ENCODE assay signal across 15 cellular contexts in genomic region chr11:597166-597725, GRCh38. TPM values are rescaled to one million over a fixed set of nuclear protein-coding genes. Genes with fewer than 3 reads are reported as not detected.
DNase-seq lines count a peak whose midpoint lies in the region; ATAC-seq and TF ChIP-seq lines count a peak whose summit lies in the region.
"Had no signal": no experiment of that assay in that cellular context is flagged by ENCODE, and none has a peak within 500 bp of the region (broad histone marks: within the 10 kb centered on the region; RNA-seq: fewer than 3 reads in every experiment).

No MANE protein-coding gene starts in this region.

- peak in 1 of 2 donors; percentile 38 for ATAC-seq in activated naive CD4-positive, alpha-beta T cell treated with anti-CD3 and anti-CD28 coated beads, Interleukin-2, amount 50 U/mL, for 72 hours
- peak; percentile 19 for ATAC-seq in sciatic nerve

- TF ChIP-seq POLR2A in stomach (IDR thresholded peaks at IDR 0.05) = no peak

- no peaks in the 10 kb centered on the region for H3K9me3 Mint-ChIP-seq in activated naive CD4-positive, alpha-beta T cell treated with anti-CD3 and anti-CD28 coated beads, Interleukin-2, amount 50 U/mL, for 72 hours

- no peak for TF ChIP-seq EP300 in stomach (IDR thresholded peaks at IDR 0.05)

- H3F3A ChIP-seq in MM.1S (ENCODE audit: insufficient read depth, low read length) = no peaks in the 10 kb centered on the region

- peaks cover 65% of the 10 kb centered on the region for H3K79me2 ChIP-seq in MM.1S (ENCODE audit: low read length)

- no peak overlapping the region for H2AFZ ChIP-seq in MM.1S (ENCODE audit: low read length)
- H2AFZ ChIP-seq: parathyroid adenoma had no signal

- peak overlapping the region; percentile 21 to 87 for H3K27ac Mint-ChIP-seq in activated naive CD4-positive, alpha-beta T cell treated with anti-CD3 and anti-CD28 coated beads, Interleukin-2, amount 50 U/mL, for 72 hours

- no peaks in the 10 kb centered on the region for H3K9me2 ChIP-seq in MM.1S (replicated peaks; ENCODE audit: insufficient read depth, low read length)

- H3K36me3 Mint-ChIP-seq in activated naive CD4-positive, alpha-beta T cell treated with anti-CD3 and anti-CD28 coated beads, Interleukin-2, amount 50 U/mL, for 72 hours = peaks cover 14 to 21% of the 10 kb centered on the region in 2 donors

- H3K9ac ChIP-seq in MM.1S (ENCODE audit: low read length) = no peak overlapping the region
- H3K9ac ChIP-seq: parathyroid adenoma had no signal

- intact Hi-C loops in sciatic nerve (cut with DNase I) (no loop called here), stomach (cut with DNase I; ENCODE audit: low total_unique reads) (no loop called here)

- H3K4me1 ChIP-seq in MM.1S (ENCODE audit: low read length) = no peaks in the 10 kb centered on the region
- H3K4me1 ChIP-seq in stomach = no peaks in the 10 kb centered on the region
- H3K4me1 ChIP-seq: parathyroid adenoma had no signal

- no peaks in the 10 kb centered on the region for H4K20me1 ChIP-seq in MM.1S (ENCODE audit: insufficient read depth, low read length)

- no peaks in the 10 kb centered on the region for H3K27me3 ChIP-seq in MM.1S (replicated peaks; ENCODE audit: insufficient read depth, low read length)
- H3K27me3 ChIP-seq in stomach = no peaks in the 10 kb centered on the region
- H3K27me3 ChIP-seq: cardiac muscle cell had no signal

- no peak overlapping the region for H3K4me2 ChIP-seq in MM.1S (ENCODE audit: low read depth, low read length)

- no peaks in the 10 kb centered on the region for H3K9me3 ChIP-seq in MM.1S (replicated peaks; ENCODE audit: insufficient read depth, low read length)
- no peaks in the 10 kb centered on the region for H3K9me3 ChIP-seq in stomach

- no peak overlapping the region for H3K27ac ChIP-seq in MM.1S (ENCODE audit: low read length)
- no peak overlapping the region for H3K27ac ChIP-seq in stomach
- H3K27ac ChIP-seq: cardiac muscle cell, parathyroid adenoma had no signal

- H3K36me3 ChIP-seq in MM.1S (replicated peaks; ENCODE audit: insufficient read depth, low read length) (peaks cover 23% of the 10 kb centered on the region), stomach (peaks cover 93 to 100% (median 100%) of the 10 kb centered on the region in 4 donors)

- H3K4me3 ChIP-seq in MM.1S (ENCODE audit: low read length) (no peak overlapping the region), choroid plexus epithelial cell (ENCODE audit: low read depth, low read length) (no peak overlapping the region), stomach (no peak overlapping the region)
- H3K4me3 ChIP-seq: cardiac muscle cell had no signal

- peak; percentile 18 for TF ChIP-seq CTCF in MM.1S (IDR thresholded peaks at IDR 0.05; ENCODE audit: low read length)
- TF ChIP-seq CTCF in choroid plexus epithelial cell (conservative IDR thresholded peaks at IDR 0.05; ENCODE audit: low read depth, low read length) = peak; percentile 29
- TF ChIP-seq CTCF in stomach (IDR thresholded peaks at IDR 0.05) = no peak

- no peak for DNase-seq in activated naive CD4-positive, alpha-beta T cell treated with anti-CD3 and anti-CD28 coated beads, Interleukin-2, amount 50 U/mL, for 72 hours (ENCODE audit: low spot score in 2 of 2)
- DNase-seq in activated naive CD4-positive, alpha-beta T cell (lab: John Stamatoyannopoulos, UW) = no peak
- no peak for DNase-seq in MM.1S
- DNase-seq in choroid plexus epithelial cell (ENCODE audit: low read depth) = no peak
- DNase-seq in sciatic nerve (ENCODE audit: low spot score) = no peak
- DNase-seq in NAMALWA (ENCODE audit: low spot score) = no peak
- no peak for DNase-seq in stomach
- no peak for DNase-seq in OCI-M2 (lab: John Stamatoyannopoulos, UW; ENCODE audit: unreplicated experiment)
- DNase-seq: activated CD4-positive, CD25-positive, alpha-beta regulatory T cell treated with anti-CD3 and anti-CD28 coated beads, Interleukin-2, amount 50 U/mL, for 72 hours; activated gamma-delta T cell treated with Interleukin-2 at 50 U/mL for 16 hours; hippocampal formation; stimulated activated CD4-positive, alpha-beta T cell treated with anti-CD3 and anti-CD28 coated beads, Interleukin-1b, Interleukin-23, amount 100 ng/mL, for 48 hours had no signal

- 87 to 92% (median 91%) methylated on average over 13 to 29 of the region's 29 CpGs for WGBS in stomach, 5 donors

RNA-seq across cellular contexts. Expression of gene IRF7, which starts 18.5 kb away (rescaled TPM):
- total RNA-seq in activated naive CD4-positive, alpha-beta T cell treated with anti-CD3 and anti-CD28 coated beads, Interleukin-2, amount 50 U/mL, for 72 hours = 100 to 1,000 TPM in 1 of 2 donors, 10 to 100 TPM in 1; 25.3 to 104 TPM
- total RNA-seq in sciatic nerve (19.6 TPM), stomach (10 to 100 TPM in 4 of 5 donors, 1 to 10 TPM in 1; 5.7 to 49.1 (median 22.5) TPM)
- 10 to 100 TPM; 33.0 to 43.8 (median 40.8) TPM for polyA plus RNA-seq in stomach

RNA-seq across cellular contexts. Expression of gene PHRF1, which starts 21.0 kb away (rescaled TPM):
- total RNA-seq in activated naive CD4-positive, alpha-beta T cell treated with anti-CD3 and anti-CD28 coated beads, Interleukin-2, amount 50 U/mL, for 72 hours = 10 to 100 TPM; 37.3 to 47.1 TPM
- total RNA-seq in sciatic nerve (33.5 TPM), stomach (10 to 100 TPM; 17.5 to 60.8 (median 29.9) TPM)
- 10 to 100 TPM in 1 of 3 donors, 1 to 10 TPM in 2; 7.9 to 14.8 (median 9.4) TPM for polyA plus RNA-seq in stomach

RNA-seq across cellular contexts. Expression of gene CDHR5, which starts 27.5 kb away (rescaled TPM):
- not detected for total RNA-seq in activated naive CD4-positive, alpha-beta T cell treated with anti-CD3 and anti-CD28 coated beads, Interleukin-2, amount 50 U/mL, for 72 hours
- total RNA-seq in sciatic nerve (not detected), stomach (10 to 100 TPM in 1 of 5 donors, 1 to 10 TPM in 4; 2.7 to 92.1 (median 5.5) TPM)
- polyA plus RNA-seq in stomach = 1 to 10 TPM in 1 of 3 donors, under 1 TPM in 2; 0.38 to 2.2 (median 0.92) TPM
- total RNA-seq: esophagus mucosa had no signal

RNA-seq across cellular contexts. Expression of gene SCT, which starts 29.7 kb away (rescaled TPM):
- total RNA-seq in activated naive CD4-positive, alpha-beta T cell treated with anti-CD3 and anti-CD28 coated beads, Interleukin-2, amount 50 U/mL, for 72 hours = not detected
- total RNA-seq in sciatic nerve = not detected
- 1 to 10 TPM in 1 of 5 donors, not detected in 4; 3.1 TPM for total RNA-seq in stomach
- polyA plus RNA-seq in stomach = under 1 TPM in 1 of 3 donors, not detected in 2; 0.95 TPM
- total RNA-seq: esophagus mucosa had no signal

RNA-seq across cellular contexts. Expression of gene RASSF7, which starts 36.5 kb away (rescaled TPM):
- 10 to 100 TPM; 13.3 to 17.5 TPM for total RNA-seq in activated naive CD4-positive, alpha-beta T cell treated with anti-CD3 and anti-CD28 coated beads, Interleukin-2, amount 50 U/mL, for 72 hours
- 7.5 TPM for total RNA-seq in sciatic nerve
- 100 to 1,000 TPM in 2 of 5 donors, 10 to 100 TPM in 3; 16.7 to 330 (median 86.6) TPM for total RNA-seq in stomach
- 100 to 1,000 TPM in 2 of 3 donors, 10 to 100 TPM in 1; 73.0 to 121 (median 103) TPM for polyA plus RNA-seq in stomach

Comparison
In these comparisons a context has a peak if more than half of its experiments do, and no peak if none do; other contexts are left out.
1. CTCF ChIP-seq: peak in MM.1S (single experiment) and choroid plexus epithelial cell (single experiment); none in stomach (0 of 7).